8 cellular contexts compared by ENCODE assay signal in genomic region chr14:60331201-60332045, GRCh38.
DNase-seq lines count a peak whose midpoint lies in the region; ATAC-seq and TF ChIP-seq lines count a peak whose summit lies in the region.

No MANE protein-coding gene starts in this region.

- H3K27me3 ChIP-seq in adipocyte (replicated peaks; ENCODE audit: control insufficient read depth, insufficient read depth, low read length) (peaks cover 25% of the 10 kb centered on the region), sigmoid colon (peaks cover 3 to 13% (median 4%) of the 10 kb centered on the region in 3 donors)

- H3K9ac ChIP-seq in adipocyte (ENCODE audit: low read length), result peak overlapping the region; percentile 32

- H3K4me1 ChIP-seq in adipocyte (ENCODE audit: control insufficient read depth, insufficient read depth, low read length) (no peaks in the 10 kb centered on the region), sigmoid colon (peaks cover 0 to 16% (median 7%) of the 10 kb centered on the region in 4 donors)

- 6 to 11% methylated on average over 24 of the region's 24 CpGs for WGBS in sigmoid colon, 2 donors

- TF ChIP-seq POLR2A in sigmoid colon (IDR thresholded peaks at IDR 0.05), result no peak

- no peaks in the 10 kb centered on the region for H3K9me3 ChIP-seq in adipocyte (ENCODE audit: control insufficient read depth, low read length)
- no peaks in the 10 kb centered on the region for H3K9me3 ChIP-seq in sigmoid colon

- TF ChIP-seq CTCF in GM12873 (IDR thresholded peaks at IDR 0.05; ENCODE audit: insufficient read depth, low read depth, low read length, missing control alignments), result peak; percentile 90
- TF ChIP-seq CTCF in sigmoid colon (IDR thresholded peaks at IDR 0.05), result peak in 2 of 4 experiments; percentile 25 to 47

- H3K27ac ChIP-seq in sigmoid colon, result no peak overlapping the region

- peak; percentile 68 for ATAC-seq in HG02571 (IDR thresholded peaks at IDR 0.05; ENCODE audit: unreplicated experiment)

- DNase-seq in NAMALWA (ENCODE audit: low spot score) (peak; percentile 86), SKM-1 treated with dmso at 0.1 percent for 144 hours (lab: John Stamatoyannopoulos, UW; ENCODE audit: unreplicated experiment) (peak; percentile 41), adipocyte (ENCODE audit: low read depth) (peak; percentile 73), hippocampal formation (lab: John Stamatoyannopoulos, UW) (peak; percentile 34 to 40), sigmoid colon (no peak), cortex of kidney (lab: John Stamatoyannopoulos, UW) (no peak)

- no peaks in the 10 kb centered on the region for H3K36me3 ChIP-seq in adipocyte (ENCODE audit: control insufficient read depth, insufficient read depth, low read length, severe bottlenecking)
- no peaks in the 10 kb centered on the region for H3K36me3 ChIP-seq in sigmoid colon

- TF ChIP-seq EP300 in sigmoid colon (IDR thresholded peaks at IDR 0.05), result no peak

- intact Hi-C loops in sigmoid colon (cut with DNase I), result no loop called here

- peak overlapping the region; percentile 69 for H3K4me3 ChIP-seq in adipocyte (ENCODE audit: low read length)
- H3K4me3 ChIP-seq in sigmoid colon, result peak overlapping the region in 3 of 4 donors; percentile 14 to 41 (median 23)

Comparison
In these comparisons a context has a peak if more than half of its experiments do, and no peak if none do; other contexts are left out.
1. DNase-seq: peak in NAMALWA (single experiment), SKM-1 treated with dmso at 0.1 percent for 144 hours (single experiment), adipocyte (single experiment) and hippocampal formation (2 of 2); none in sigmoid colon (single experiment) and cortex of kidney (single experiment).